ENCODE assay signal across 21 cellular contexts in genomic region chr5:97478513-97478912, GRCh38.
DNase-seq lines count a peak whose midpoint lies in the region; FAIRE-seq and TF ChIP-seq lines count a peak whose summit lies in the region.
"Had no signal": no experiment of that assay in that cellular context is flagged by ENCODE, and none has a peak within 500 bp of the region (broad histone marks: within the 10 kb centered on the region; RNA-seq: fewer than 3 reads in every experiment).

No MANE protein-coding gene starts in this region.

- H3K4me3 ChIP-seq in H1 (ENCODE audit: extremely low read depth in 1 of 4, insufficient read depth in 2 of 4, low read depth in 3 of 4, low read length in 4 of 4) (no peak overlapping the region), mesenchymal stem cell (ENCODE audit: insufficient read depth in 1 of 2, low read depth in 1 of 2, low read length in 2 of 2) (no peak overlapping the region), small intestine (ENCODE audit: low read depth in 1 of 2, low read length in 2 of 2) (no peak overlapping the region), A673 (ENCODE audit: low read depth, low read length, poor library complexity, severe bottlenecking) (no peak overlapping the region)
- H3K4me3 ChIP-seq: smooth muscle cell, transverse colon had no signal

- no peak for TF ChIP-seq CTCF in H1 (IDR thresholded peaks at IDR 0.05; ENCODE audit: control extremely low read depth in 1 of 3, insufficient read depth in 1 of 3, low read depth in 1 of 3, low read length in 3 of 3)
- no peak for TF ChIP-seq CTCF in A673 (conservative IDR thresholded peaks at IDR 0.05; ENCODE audit: low read depth, low read length)
- TF ChIP-seq CTCF in RWPE1 (conservative IDR thresholded peaks at IDR 0.05; ENCODE audit: low read depth), result no peak

- TF ChIP-seq POLR2A in H1 (IDR thresholded peaks at IDR 0.05; ENCODE audit: control extremely low read depth in 1 of 2, low read depth in 2 of 2, low read length in 2 of 2), result no peak

- H3K36me3 ChIP-seq in H1 (ENCODE audit: control insufficient read depth in 2 of 4, insufficient read depth in 4 of 4, low read length in 3 of 4) (no peaks in the 10 kb centered on the region), mesenchymal stem cell (ENCODE audit: control insufficient read depth in 1 of 2, insufficient read depth in 2 of 2, low read depth in 1 of 2, low read length in 2 of 2) (no peaks in the 10 kb centered on the region), small intestine (ENCODE audit: control insufficient read depth in 2 of 2, insufficient read depth in 2 of 2, low read length in 2 of 2) (no peaks in the 10 kb centered on the region), A673 (ENCODE audit: insufficient read depth, low read length, poor library complexity, severe bottlenecking) (no peaks in the 10 kb centered on the region)
- H3K36me3 ChIP-seq: transverse colon had no signal

- H2BK20ac ChIP-seq in H1 (ENCODE audit: low read length), result no peak overlapping the region

- no peak overlapping the region for H4K91ac ChIP-seq in H1 (replicated peaks; ENCODE audit: insufficient read length, low read length)
- no peak overlapping the region for H4K91ac ChIP-seq in mesenchymal stem cell (ENCODE audit: low read length)

- no peaks in the 10 kb centered on the region for H3K79me1 ChIP-seq in H1 (ENCODE audit: low read depth, low read length)
- no peaks in the 10 kb centered on the region for H3K79me1 ChIP-seq in mesenchymal stem cell (replicated peaks; ENCODE audit: low read length, poor library complexity, severe bottlenecking)

- DNase-seq in LHCN-M2 (ENCODE audit: low read depth) (peak; percentile 61), H1 (ENCODE audit: low read depth in 1 of 2, low spot score in 2 of 2) (no peak), mesenchymal stem cell (peak; percentile 4), small intestine (peak; percentile 2), NOMO-1 treated with DMSO at 0.1 percent for 48 hours (lab: John Stamatoyannopoulos, UW; ENCODE audit: unreplicated experiment) (no peak), A673 (ENCODE audit: low spot score) (no peak), RWPE1 (ENCODE audit: low spot score) (no peak)
- DNase-seq: activated CD4-positive, alpha-beta T cell treated with anti-CD3 and anti-CD28 coated beads, Interleukin-2, amount 10 ng/mL, durations not matched to agents 7 days and 5 days; activated naive CD8-positive, alpha-beta T cell treated with anti-CD3 and anti-CD28 coated beads, Interleukin-2, amount 50 U/mL, for 24 hours; activated T-cell treated with anti-CD3 and anti-CD28 coated beads, Interleukin-2, amount 50 U/mL, for 48 hours; foreskin keratinocyte; GOT3; NCI-H1105; NCI-H1930; NCI-H524; NK-92 treated with Interleukin-12 subunit alpha and Interleukin-12 subunit beta, amount 100 ng/mL, for 24 hours; occipital lobe; SHP77 treated with DMSO at 0.1 percent for 48 hours; T-helper 9 cell; transverse colon had no signal

- POLR2A ChIA-PET in H1 (lab: Charles Lee; ENCODE audit: partially characterized antibody) (no interaction called here), A673 (lab: Charles Lee; ENCODE audit: low non-redundant PET) (no interaction called here), RWPE1 (lab: Yijun Ruan, JAX; ENCODE audit: low non-redundant PET) (no interaction called here)

- 0 out of 2 replicates have a peak overlapping the region, but pooled peaks have one; percentile 67 for H2AFZ ChIP-seq in H1 (ENCODE audit: low read length)
- no peak overlapping the region for H2AFZ ChIP-seq in mesenchymal stem cell (ENCODE audit: low read depth, low read length)

- H3K18ac ChIP-seq in H1 (ENCODE audit: extremely low read depth, low read length) (no peak overlapping the region; the same call in 1 of the 2 replicates), mesenchymal stem cell (ENCODE audit: low read depth in 1 of 2, low read length in 2 of 2) (no peak overlapping the region)

- H3K23ac ChIP-seq in H1 (ENCODE audit: insufficient read length) (peak overlapping the region; percentile 83), mesenchymal stem cell (ENCODE audit: low read length in 2 of 2) (no peak overlapping the region)

- H3K4ac ChIP-seq in H1 (replicated peaks; ENCODE audit: insufficient read length, low read depth, low read length) (no peak overlapping the region), mesenchymal stem cell (ENCODE audit: low read depth in 1 of 2, low read length in 2 of 2) (no peak overlapping the region)

- H3K14ac ChIP-seq in H1 (ENCODE audit: insufficient read length), result no peak overlapping the region
- H3K14ac ChIP-seq in mesenchymal stem cell (ENCODE audit: low read length in 2 of 2), result no peak overlapping the region

- FAIRE-seq in H1 (lab: Jason Lieb, UNC), result no peak
- FAIRE-seq in small intestine (lab: Jason Lieb, UNC), result no peak

- H3K4me1 ChIP-seq in H1 (replicated peaks in 1 of 4; ENCODE audit: control insufficient read depth in 3 of 4, insufficient read depth in 4 of 4, low read length in 3 of 4) (no peaks in the 10 kb centered on the region), mesenchymal stem cell (ENCODE audit: control insufficient read depth, insufficient read depth, low read depth, low read length) (no peaks in the 10 kb centered on the region), small intestine (ENCODE audit: control insufficient read depth in 2 of 2, insufficient read depth in 1 of 2, low read depth in 1 of 2, low read length in 1 of 2) (no peaks in the 10 kb centered on the region), A673 (ENCODE audit: insufficient read depth, low read length, poor library complexity, severe bottlenecking) (no peaks in the 10 kb centered on the region)
- H3K4me1 ChIP-seq: transverse colon had no signal

- no peak overlapping the region for H2BK12ac ChIP-seq in H1 (ENCODE audit: low read depth, low read length)
- no peak overlapping the region for H2BK12ac ChIP-seq in mesenchymal stem cell (ENCODE audit: low read length in 2 of 2)

- H3K27ac ChIP-seq in H1 (ENCODE audit: low read depth, low read length) (no peak overlapping the region), mesenchymal stem cell (ENCODE audit: low read length, poor library complexity, severe bottlenecking) (no peak overlapping the region), small intestine (ENCODE audit: low read depth in 1 of 2, low read length in 1 of 2) (no peak overlapping the region), A673 (ENCODE audit: low read depth, low read length, poor library complexity, severe bottlenecking) (no peak overlapping the region), RWPE1 (no peak overlapping the region)
- H3K27ac ChIP-seq: foreskin keratinocyte, transverse colon had no signal

- H3K23me2 ChIP-seq in H1 (ENCODE audit: low read depth, low read length), result no peaks in the 10 kb centered on the region

- no peak for TF ChIP-seq EP300 in H1 (IDR thresholded peaks at IDR 0.05; ENCODE audit: borderline replicate concordance in 1 of 2, low read depth in 2 of 2, low read length in 2 of 2)

- no peak overlapping the region for H3K4me2 ChIP-seq in H1 (ENCODE audit: insufficient read depth in 1 of 2, low read depth in 2 of 2, low read length in 2 of 2)
- H3K4me2 ChIP-seq in mesenchymal stem cell (ENCODE audit: low read length, poor library complexity, severe bottlenecking), result no peak overlapping the region
- H3K4me2 ChIP-seq: smooth muscle cell had no signal

- CTCF ChIA-PET in H1 (lab: Charles Lee; ENCODE audit: partially characterized antibody), result interaction anchor here (0.8 to 1.2 kb wide), 2 partner anchors 13 to 72 kb away, joined by 3 read pairs; no protein-coding TSS in a partner anchor
- CTCF ChIA-PET in A673 (lab: Charles Lee), result no interaction called here
- CTCF ChIA-PET in RWPE1 (lab: Yijun Ruan, JAX), result interaction anchor here (0.6 kb wide), 2 partner anchors 24 to 573 kb away, joined by 5 to 6 read pairs; no protein-coding TSS in a partner anchor

- H2BK120ac ChIP-seq in H1 (replicated peaks; ENCODE audit: low read depth, low read length), result peak overlapping the region; percentile 43
- no peak overlapping the region for H2BK120ac ChIP-seq in mesenchymal stem cell (ENCODE audit: low read depth, low read length)

- H3K79me2 ChIP-seq in H1 (ENCODE audit: control insufficient read depth in 1 of 2, insufficient read depth in 2 of 2, low read length in 2 of 2), result no peaks in the 10 kb centered on the region

- H3K27me3 ChIP-seq in H1 (replicated peaks in 1 of 4; ENCODE audit: control insufficient read depth in 3 of 4, extremely low read depth in 1 of 4, insufficient read depth in 3 of 4, low read length in 3 of 4), result no peaks in the 10 kb centered on the region
- H3K27me3 ChIP-seq in mesenchymal stem cell (ENCODE audit: control insufficient read depth in 1 of 2, insufficient read depth in 1 of 2, low read length in 2 of 2), result no peaks in the 10 kb centered on the region
- H3K27me3 ChIP-seq in small intestine (ENCODE audit: control insufficient read depth in 2 of 2, insufficient read depth in 2 of 2, low read length in 2 of 2), result no peaks in the 10 kb centered on the region
- peaks cover 18% of the 10 kb centered on the region for H3K27me3 ChIP-seq in A673 (replicated peaks; ENCODE audit: insufficient read depth, low read depth, low read length, poor library complexity)
- H3K27me3 ChIP-seq: foreskin keratinocyte, transverse colon had no signal

- intact Hi-C loops in A673 (cut with micrococcal nuclease; ENCODE audit: unreplicated experiment), result no loop called here

- H3K9ac ChIP-seq in H1 (replicated peaks in 1 of 4; ENCODE audit: extremely low read depth in 1 of 4, low read depth in 3 of 4, low read length in 3 of 4) (no peak overlapping the region), mesenchymal stem cell (ENCODE audit: low read length) (no peak overlapping the region)

- BruUV-seq in A673 (replicated peaks; lab: Mats Ljungman, UMichigan), result no TSS peak

- no peak overlapping the region for H4K5ac ChIP-seq in H1 (ENCODE audit: insufficient read length, low read depth, low read length)

- H2BK15ac ChIP-seq in H1 (ENCODE audit: low read length) (no peak overlapping the region), mesenchymal stem cell (ENCODE audit: low read depth, poor library complexity, severe bottlenecking) (no peak overlapping the region)

- no peak for TF ChIP-seq RAD21 in H1 (IDR thresholded peaks at IDR 0.05 in 1 of 2, conservative IDR thresholded peaks at IDR 0.05 in 1 of 2; ENCODE audit: low read depth in 2 of 2, low read length in 2 of 2)

- H2AK5ac ChIP-seq in H1 (ENCODE audit: low read depth, low read length), result no peak overlapping the region
- no peak overlapping the region for H2AK5ac ChIP-seq in mesenchymal stem cell (ENCODE audit: low read length, severe bottlenecking)

- H4K8ac ChIP-seq in H1 (ENCODE audit: extremely low read depth, insufficient read depth, low read length), result no peak overlapping the region
- H4K8ac ChIP-seq in mesenchymal stem cell (ENCODE audit: low read length), result no peak overlapping the region

- H3K56ac ChIP-seq in H1 (replicated peaks; ENCODE audit: insufficient read length, low read depth, low read length), result no peak overlapping the region

- H3K9me3 ChIP-seq in H1 (ENCODE audit: insufficient read depth in 2 of 2, low read depth in 1 of 2, low read length in 1 of 2) (no peaks in the 10 kb centered on the region), mesenchymal stem cell (ENCODE audit: control insufficient read depth, low read length) (no peaks in the 10 kb centered on the region), small intestine (ENCODE audit: control insufficient read depth, low read depth) (no peaks in the 10 kb centered on the region), A673 (ENCODE audit: low read depth, low read length, poor library complexity, severe bottlenecking) (no peaks in the 10 kb centered on the region)
- H3K9me3 ChIP-seq: transverse colon had no signal

- no peaks in the 10 kb centered on the region for H4K20me1 ChIP-seq in H1 (replicated peaks in 1 of 2; ENCODE audit: control insufficient read depth in 1 of 2, insufficient read depth in 2 of 2, low read length in 2 of 2)

- H2BK5ac ChIP-seq in H1 (ENCODE audit: low read depth, low read length) (no peak overlapping the region), mesenchymal stem cell (ENCODE audit: low read depth, low read length, poor library complexity, severe bottlenecking) (no peak overlapping the region)

Comparison
In these comparisons a context has a peak if more than half of its experiments do, and no peak if none do; other contexts are left out.
1. DNase-seq: peak in LHCN-M2 (single experiment), mesenchymal stem cell (single experiment) and small intestine (single experiment); none in H1 (0 of 2), NOMO-1 treated with DMSO at 0.1 percent for 48 hours (single experiment), A673 (single experiment) and RWPE1 (single experiment).